In genomic region chr12:130434560-130434959, GRCh38 we compare ENCODE assay signal across 22 cellular contexts.
DNase-seq lines count a peak whose midpoint lies in the region; ATAC-seq and TF ChIP-seq lines count a peak whose summit lies in the region.
"Had no signal": no experiment of that assay in that cellular context is flagged by ENCODE, and none has a peak within 500 bp of the region (broad histone marks: within the 10 kb centered on the region; RNA-seq: fewer than 3 reads in every experiment).

No MANE protein-coding gene starts in this region.

- no peak for TF ChIP-seq POLR2A in sigmoid colon (IDR thresholded peaks at IDR 0.05)

- no peak overlapping the region for H4K91ac ChIP-seq in mesenchymal stem cell (ENCODE audit: low read length)

- H2AK5ac ChIP-seq in mesenchymal stem cell (ENCODE audit: low read length, severe bottlenecking): no peak overlapping the region

- H2BK120ac ChIP-seq in mesenchymal stem cell (ENCODE audit: low read depth, low read length): no peak overlapping the region

- H3K18ac ChIP-seq in mesenchymal stem cell (ENCODE audit: low read depth in 1 of 2, low read length in 2 of 2): no peak overlapping the region

- no peaks in the 10 kb centered on the region for H3K79me1 ChIP-seq in mesenchymal stem cell (replicated peaks; ENCODE audit: low read length, poor library complexity, severe bottlenecking)

- H2AFZ ChIP-seq in mesenchymal stem cell (ENCODE audit: low read depth, low read length): no peak overlapping the region

- CTCF ChIA-PET in activated naive CD4-positive, alpha-beta T cell treated with anti-CD3 and anti-CD28 coated beads, Interleukin-2, amount 10 ng/mL, durations not matched to agents 7 days and 5 days (lab: Charles Lee): no interaction called here
- CTCF ChIA-PET in activated naive CD4-positive, alpha-beta T cell treated with anti-CD3 and anti-CD28 coated beads for 36 hours (lab: Charles Lee): no interaction called here

- intact Hi-C loops in activated naive CD4-positive, alpha-beta T cell treated with anti-CD3 and anti-CD28 coated beads for 36 hours (cut with micrococcal nuclease): no loop called here
- intact Hi-C loops in sigmoid colon (cut with DNase I): no loop called here

- H3K9me3 Mint-ChIP-seq in activated naive CD4-positive, alpha-beta T cell treated with anti-CD3 and anti-CD28 coated beads, Interleukin-2, amount 10 ng/mL, durations not matched to agents 7 days and 5 days: peaks cover 7% of the 10 kb centered on the region
- H3K9me3 Mint-ChIP-seq in activated naive CD4-positive, alpha-beta T cell treated with anti-CD3 and anti-CD28 coated beads for 36 hours: peaks cover 4% of the 10 kb centered on the region
- peaks cover 10% of the 10 kb centered on the region for H3K9me3 Mint-ChIP-seq in glutamatergic neuron (ENCODE audit: unreplicated experiment)

- H4K8ac ChIP-seq in mesenchymal stem cell (ENCODE audit: low read length): no peak overlapping the region

- no peak overlapping the region for H3K9ac ChIP-seq in mesenchymal stem cell (ENCODE audit: low read length)
- H3K9ac ChIP-seq: BLaER1 had no signal

- peak overlapping the region; percentile 51 for H2BK5ac ChIP-seq in mesenchymal stem cell (ENCODE audit: low read depth, low read length, poor library complexity, severe bottlenecking)

- H3K4me3 Mint-ChIP-seq in activated naive CD4-positive, alpha-beta T cell treated with anti-CD3 and anti-CD28 coated beads, Interleukin-2, amount 10 ng/mL, durations not matched to agents 7 days and 5 days: no peak overlapping the region
- H3K4me3 Mint-ChIP-seq in activated naive CD4-positive, alpha-beta T cell treated with anti-CD3 and anti-CD28 coated beads for 36 hours: no peak overlapping the region
- H3K4me3 Mint-ChIP-seq in glutamatergic neuron (ENCODE audit: unreplicated experiment): no peak overlapping the region
- H3K4me3 Mint-ChIP-seq: CD4-positive, CD25-positive, alpha-beta regulatory T cell had no signal

- no peak overlapping the region for H3K27ac Mint-ChIP-seq in activated naive CD4-positive, alpha-beta T cell treated with anti-CD3 and anti-CD28 coated beads, Interleukin-2, amount 10 ng/mL, durations not matched to agents 7 days and 5 days
- H3K27ac Mint-ChIP-seq in activated naive CD4-positive, alpha-beta T cell treated with anti-CD3 and anti-CD28 coated beads for 36 hours: no peak overlapping the region
- no peak overlapping the region for H3K27ac Mint-ChIP-seq in glutamatergic neuron (ENCODE audit: unreplicated experiment)
- H3K27ac Mint-ChIP-seq: CD4-positive, CD25-positive, alpha-beta regulatory T cell had no signal

- H3K36me3 ChIP-seq in mesenchymal stem cell (ENCODE audit: control insufficient read depth in 1 of 2, insufficient read depth in 2 of 2, low read depth in 1 of 2, low read length in 2 of 2) (no peaks in the 10 kb centered on the region), sigmoid colon (no peaks in the 10 kb centered on the region)
- H3K36me3 ChIP-seq: BLaER1, SJSA1 had no signal

- H3K4me1 ChIP-seq in mesenchymal stem cell (ENCODE audit: control insufficient read depth, insufficient read depth, low read depth, low read length) (no peaks in the 10 kb centered on the region), sigmoid colon (no peaks in the 10 kb centered on the region)
- H3K4me1 ChIP-seq: SJSA1 had no signal

- H3K9me3 ChIP-seq in mesenchymal stem cell (ENCODE audit: control insufficient read depth, low read length): no peaks in the 10 kb centered on the region
- H3K9me3 ChIP-seq in sigmoid colon: peaks cover 0 to 3% (median 0%) of the 10 kb centered on the region in 4 donors

- H3K4me2 ChIP-seq in mesenchymal stem cell (ENCODE audit: low read length, poor library complexity, severe bottlenecking): no peak overlapping the region
- H3K4me2 ChIP-seq: BLaER1 had no signal

- no peaks in the 10 kb centered on the region for H3K36me3 Mint-ChIP-seq in activated naive CD4-positive, alpha-beta T cell treated with anti-CD3 and anti-CD28 coated beads, Interleukin-2, amount 10 ng/mL, durations not matched to agents 7 days and 5 days
- H3K36me3 Mint-ChIP-seq in activated naive CD4-positive, alpha-beta T cell treated with anti-CD3 and anti-CD28 coated beads for 36 hours (ENCODE audit: low read depth): no peaks in the 10 kb centered on the region
- H3K36me3 Mint-ChIP-seq in glutamatergic neuron (ENCODE audit: unreplicated experiment): peaks cover 19% of the 10 kb centered on the region
- H3K36me3 Mint-ChIP-seq: CD4-positive, CD25-positive, alpha-beta regulatory T cell had no signal

- no peak for TF ChIP-seq CTCF in sigmoid colon (IDR thresholded peaks at IDR 0.05)
- TF ChIP-seq CTCF in glutamatergic neuron (IDR thresholded peaks at IDR 0.05; ENCODE audit: partially characterized antibody, unreplicated experiment): no peak

- no peaks in the 10 kb centered on the region for H3K27me3 ChIP-seq in mesenchymal stem cell (ENCODE audit: control insufficient read depth in 1 of 2, insufficient read depth in 1 of 2, low read length in 2 of 2)
- H3K27me3 ChIP-seq in sigmoid colon: no peaks in the 10 kb centered on the region
- H3K27me3 ChIP-seq: BLaER1, SJSA1 had no signal

- no peak overlapping the region for H3K23ac ChIP-seq in mesenchymal stem cell (ENCODE audit: low read length in 2 of 2)

- no peaks in the 10 kb centered on the region for H3K27me3 Mint-ChIP-seq in activated naive CD4-positive, alpha-beta T cell treated with anti-CD3 and anti-CD28 coated beads, Interleukin-2, amount 10 ng/mL, durations not matched to agents 7 days and 5 days
- no peaks in the 10 kb centered on the region for H3K27me3 Mint-ChIP-seq in activated naive CD4-positive, alpha-beta T cell treated with anti-CD3 and anti-CD28 coated beads for 36 hours (ENCODE audit: low read depth)
- H3K27me3 Mint-ChIP-seq in glutamatergic neuron (ENCODE audit: unreplicated experiment): peaks cover 2% of the 10 kb centered on the region
- H3K27me3 Mint-ChIP-seq: CD4-positive, CD25-positive, alpha-beta regulatory T cell had no signal

- DNase-seq in activated naive CD4-positive, alpha-beta T cell treated with anti-CD3 and anti-CD28 coated beads, Interleukin-2, amount 10 ng/mL, durations not matched to agents 7 days and 5 days: peak; percentile 1
- DNase-seq in activated naive CD4-positive, alpha-beta T cell treated with anti-CD3 and anti-CD28 coated beads for 36 hours: no peak
- DNase-seq in mesenchymal stem cell (no peak), sigmoid colon (peak; percentile 62), glutamatergic neuron (no peak)
- DNase-seq: CD4-positive, CD25-positive, alpha-beta regulatory T cell; DMS153; DND-41; KBM-7; MV-4-11; NCI-H1105; NCI-H1436 treated with DMSO at 0.1 percent for 48 hours; NCI-H187 treated with DMSO at 0.1 percent for 48 hours; NCI-H2171 treated with DMSO at 0.1 percent for 48 hours; NCI-H524; NCI-H748 treated with DMSO at 0.1 percent for 48 hours; PC-3 had no signal

- no peak overlapping the region for H2BK15ac ChIP-seq in mesenchymal stem cell (ENCODE audit: low read depth, poor library complexity, severe bottlenecking)

- H3K27ac ChIP-seq in mesenchymal stem cell (ENCODE audit: low read length, poor library complexity, severe bottlenecking): no peak overlapping the region
- H3K27ac ChIP-seq in sigmoid colon: no peak overlapping the region
- H3K27ac ChIP-seq: BLaER1, SJSA1 had no signal

- H2BK12ac ChIP-seq in mesenchymal stem cell (ENCODE audit: low read length in 2 of 2): no peak overlapping the region

- H3K14ac ChIP-seq in mesenchymal stem cell (ENCODE audit: low read length in 2 of 2): no peak overlapping the region

- H3K4me1 Mint-ChIP-seq in activated naive CD4-positive, alpha-beta T cell treated with anti-CD3 and anti-CD28 coated beads, Interleukin-2, amount 10 ng/mL, durations not matched to agents 7 days and 5 days: no peaks in the 10 kb centered on the region
- no peaks in the 10 kb centered on the region for H3K4me1 Mint-ChIP-seq in activated naive CD4-positive, alpha-beta T cell treated with anti-CD3 and anti-CD28 coated beads for 36 hours (ENCODE audit: low read depth)
- no peaks in the 10 kb centered on the region for H3K4me1 Mint-ChIP-seq in glutamatergic neuron (ENCODE audit: low read depth, unreplicated experiment)
- H3K4me1 Mint-ChIP-seq: CD4-positive, CD25-positive, alpha-beta regulatory T cell had no signal

- ATAC-seq in HG02840 (IDR thresholded peaks at IDR 0.05; ENCODE audit: low FRiP score, unreplicated experiment) (no peak), HG03521 (IDR thresholded peaks at IDR 0.05; ENCODE audit: unreplicated experiment) (no peak)
- ATAC-seq: PC-3, Right ventricle myocardium inferior had no signal

- H3K4me3 ChIP-seq in mesenchymal stem cell (ENCODE audit: insufficient read depth in 1 of 2, low read depth in 1 of 2, low read length in 2 of 2): no peak overlapping the region
- no peak overlapping the region for H3K4me3 ChIP-seq in sigmoid colon
- H3K4me3 ChIP-seq: BLaER1, SJSA1 had no signal

- TF ChIP-seq EP300 in sigmoid colon (IDR thresholded peaks at IDR 0.05): no peak

- 89% methylated on average over 22 of the region's 22 CpGs for WGBS in mesenchymal stem cell
- WGBS in sigmoid colon, 2 donors: 88 to 94% methylated on average over 22 of the region's 22 CpGs

- H3K4ac ChIP-seq in mesenchymal stem cell (ENCODE audit: low read depth in 1 of 2, low read length in 2 of 2): no peak overlapping the region

Comparison
In these comparisons a context has a peak if more than half of its experiments do, and no peak if none do; other contexts are left out.
1. DNase-seq: peak in activated naive CD4-positive, alpha-beta T cell treated with anti-CD3 and anti-CD28 coated beads, Interleukin-2, amount 10 ng/mL, durations not matched to agents 7 days and 5 days (single experiment) and sigmoid colon (single experiment); none in activated naive CD4-positive, alpha-beta T cell treated with anti-CD3 and anti-CD28 coated beads for 36 hours (single experiment), mesenchymal stem cell (single experiment) and glutamatergic neuron (single experiment).